Comparison of ENCODE assay signal across 26 cellular contexts in the genomic region with DNA sequence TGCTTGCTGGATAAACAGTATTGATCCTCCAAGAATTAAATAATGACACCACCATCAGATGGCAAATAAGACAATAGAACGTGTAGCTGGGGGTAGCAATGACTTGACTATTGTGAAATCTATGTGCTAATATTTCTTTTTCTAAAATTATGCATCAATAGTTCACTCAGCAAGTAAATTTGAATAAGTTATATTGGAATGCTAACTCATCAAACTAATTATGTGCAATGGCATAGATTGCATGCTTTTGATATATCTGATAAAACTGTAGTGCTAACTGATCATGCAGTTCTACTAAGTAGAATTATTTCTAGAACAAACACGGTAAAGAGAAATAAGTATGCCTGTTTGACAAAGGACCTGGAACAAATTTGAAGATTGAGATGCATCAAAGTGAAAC.
"Had no signal": no experiment of that assay in that cellular context is flagged by ENCODE, and none has a peak within 500 bp of the region (broad histone marks: within the 10 kb centered on the region; RNA-seq: fewer than 3 reads in every experiment).

No MANE protein-coding gene starts in this region.

- FAIRE-seq: endometrium, islet of Langerhans, keratinocyte had no signal

- H3K27me3 ChIP-seq: colonic mucosa, esophagus squamous epithelium, gastrocnemius medialis, heart right ventricle, left lung had no signal

- H3K36me3 ChIP-seq: colonic mucosa, esophagus squamous epithelium, gastrocnemius medialis, heart right ventricle, left lung, lower lobe of right lung had no signal

- H3K4me1 ChIP-seq: colonic mucosa, esophagus squamous epithelium, gastrocnemius medialis, heart right ventricle, left lung, lower lobe of right lung had no signal

- DNase-seq: colonic mucosa; cortex of kidney; effector CD8-positive, alpha-beta T cell; effector memory CD8-positive, alpha-beta T cell; endodermal cell; erythroblast; esophagus squamous epithelium; foreskin fibroblast; foreskin melanocyte; gastrocnemius medialis; glutamatergic neuron; head of caudate nucleus; heart right ventricle; hippocampal formation; left cardiac atrium; left lung; left ventricle myocardium superior; lower lobe of right lung; mesenchymal stem cell; mucosa of descending colon; naive B cell had no signal

- H3K27ac ChIP-seq: colonic mucosa, epithelial cell of prostate, esophagus squamous epithelium, gastrocnemius medialis, heart right ventricle, left lung, lower lobe of right lung had no signal

- H3K4me3 ChIP-seq: colonic mucosa, esophagus squamous epithelium, gastrocnemius medialis, heart right ventricle, left lung, lower lobe of right lung, mucosa of descending colon had no signal

- H3K9me3 ChIP-seq: colonic mucosa, esophagus squamous epithelium, gastrocnemius medialis, heart right ventricle, left lung, lower lobe of right lung, mucosa of descending colon had no signal

- ATAC-seq: effector memory CD8-positive, alpha-beta T cell; esophagus mucosa; gastrocnemius medialis; heart right ventricle; left cardiac atrium; left lung; left ventricle myocardium superior; lower lobe of right lung; mucosa of descending colon had no signal
